Comparison of ENCODE assay signal across 8 cellular contexts in the genomic region with DNA sequence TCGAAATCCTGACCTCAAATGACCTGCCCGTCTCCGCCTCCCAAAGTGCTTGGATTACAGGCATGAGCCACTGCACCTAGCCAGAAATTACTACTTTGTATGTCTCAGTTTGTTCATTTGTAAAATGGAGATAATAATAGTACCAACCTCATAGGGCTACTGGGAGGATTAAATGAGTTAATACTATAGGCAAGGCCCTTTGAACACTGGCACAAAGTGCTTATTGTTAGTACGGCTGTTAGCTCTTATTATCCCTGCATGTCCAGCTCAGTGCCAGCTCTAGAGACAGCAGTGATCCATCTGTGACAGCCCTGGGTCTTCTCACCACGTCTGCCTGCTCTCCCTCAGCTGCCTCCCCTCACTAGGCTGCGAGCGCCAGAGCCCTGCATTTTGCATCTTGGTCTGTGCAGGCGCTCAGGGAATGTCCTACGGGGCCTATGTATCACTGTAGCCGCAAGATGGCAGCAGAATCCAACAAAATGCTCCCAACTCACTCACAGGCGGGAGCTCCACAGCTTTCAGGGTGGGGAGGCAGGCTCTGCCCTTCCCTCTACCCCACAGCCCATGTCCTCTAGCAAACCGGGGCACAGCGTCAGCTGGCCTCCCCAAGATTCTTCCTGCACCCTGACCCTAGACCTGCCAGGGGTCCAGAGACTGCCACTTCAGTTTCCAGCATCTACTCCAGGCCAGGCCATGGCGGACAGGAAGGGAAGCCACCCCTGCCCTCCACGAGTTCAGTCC. TPM values are rescaled to one million over a fixed set of nuclear protein-coding genes. Genes with fewer than 3 reads are reported as not detected.
DNase-seq lines count a peak whose midpoint lies in the region; TF ChIP-seq lines count a peak whose summit lies in the region.

No MANE protein-coding gene starts in this region.

- H3K4me2 ChIP-seq in GM23248 (ENCODE audit: unreplicated experiment) (no peak overlapping the region), KMS-11 (no peak overlapping the region), trophoblast cell (ENCODE audit: low read length) (no peak overlapping the region)

- no peak for TF ChIP-seq POLR2A in uterus (IDR thresholded peaks at IDR 0.05)

- H3K23ac ChIP-seq in trophoblast cell (ENCODE audit: low read length): no peak overlapping the region

- H2AFZ ChIP-seq in GM23248 (no peak overlapping the region), KMS-11 (ENCODE audit: low read depth) (no peak overlapping the region), trophoblast cell (ENCODE audit: insufficient read depth, low read length, poor library complexity) (no peak overlapping the region)

- WGBS in GM23248 (ENCODE audit: low coverage in 1 of 2, low lambda C conversion rate in 2 of 2, missing lambda C conversion rate in 2 of 2), 2 experiments: 29 to 31% methylated on average over 15 of the region's 15 CpGs
- no CpG with 5 or more reads among the region's 15 CpGs for WGBS in trophoblast cell (ENCODE audit: extremely low coverage, insufficient coverage, insufficient read length)

- H3K4me3 ChIP-seq in GM23248 (no peak overlapping the region), KMS-11 (IDR thresholded peaks at IDR 0.05; ENCODE audit: insufficient read depth, low read depth, low read length) (no peak overlapping the region), trophoblast cell (ENCODE audit: low read depth, low read length) (no peak overlapping the region), uterus (no peak overlapping the region)

- H3K9me2 ChIP-seq in GM23248 (ENCODE audit: insufficient read depth): no peaks in the 10 kb centered on the region

- DNase-seq in GM03348 (ENCODE audit: low spot score): peak; percentile 93
- DNase-seq in GM23248: peak; percentile 87
- DNase-seq in SHP77 treated with DMSO at 0.1 percent for 48 hours (lab: John Stamatoyannopoulos, UW): peak; percentile 50
- DNase-seq in activated naive CD4-positive, alpha-beta T cell (lab: John Stamatoyannopoulos, UW): peak; percentile 46 to 64 (median 56)
- peak; percentile 89 for DNase-seq in globus pallidus (ENCODE audit: low spot score)
- DNase-seq in trophoblast cell: peak; percentile 64 to 87
- DNase-seq in uterus: peak; percentile 80 to 85

- no peaks in the 10 kb centered on the region for H3K79me1 ChIP-seq in trophoblast cell (ENCODE audit: low read length)

- H2AK5ac ChIP-seq in trophoblast cell (ENCODE audit: low read length): peak overlapping the region; percentile 22

- no peaks in the 10 kb centered on the region for H3K27me3 ChIP-seq in GM23248 (replicated peaks; ENCODE audit: insufficient read depth)
- no peaks in the 10 kb centered on the region for H3K27me3 ChIP-seq in KMS-11 (ENCODE audit: insufficient read depth, low read depth)
- H3K27me3 ChIP-seq in trophoblast cell (ENCODE audit: insufficient read depth, low read length): no peaks in the 10 kb centered on the region
- H3K27me3 ChIP-seq in uterus: no peaks in the 10 kb centered on the region

- H3K9ac ChIP-seq in GM23248: no peak overlapping the region
- H3K9ac ChIP-seq in KMS-11: no peak overlapping the region
- no peak overlapping the region for H3K9ac ChIP-seq in trophoblast cell (ENCODE audit: low read length)

- H2BK120ac ChIP-seq in trophoblast cell (ENCODE audit: insufficient read depth, low read length, poor library complexity): no peak overlapping the region

- H3K27ac ChIP-seq in GM23248 (no peak overlapping the region), KMS-11 (no peak overlapping the region), trophoblast cell (ENCODE audit: low read depth, low read length) (no peak overlapping the region), uterus (no peak overlapping the region)

- H3K36me3 ChIP-seq in GM23248 (ENCODE audit: low read depth): no peaks in the 10 kb centered on the region
- no peaks in the 10 kb centered on the region for H3K36me3 ChIP-seq in KMS-11 (ENCODE audit: insufficient read depth)
- H3K36me3 ChIP-seq in trophoblast cell (ENCODE audit: control insufficient read depth in 1 of 2, insufficient read depth in 2 of 2, low read length in 2 of 2): peaks cover 9% of the 10 kb centered on the region in 2 experiments
- H3K36me3 ChIP-seq in uterus: no peaks in the 10 kb centered on the region

- TF ChIP-seq CTCF in KMS-11 (conservative IDR thresholded peaks at IDR 0.05; ENCODE audit: low read depth, low read length) (peak; percentile 76), uterus (IDR thresholded peaks at IDR 0.05) (peak; percentile 66 to 92 (median 88))

- H2BK5ac ChIP-seq in trophoblast cell (ENCODE audit: low read depth, low read length, poor library complexity): no peak overlapping the region

- in situ Hi-C loops in GM23248 (cut with MboI): loop anchor here (10.0 kb wide), 1 partner anchor 249 kb away; the partner anchor contains the start of gene TEX53

- H3K14ac ChIP-seq in trophoblast cell (ENCODE audit: low read length): no peak overlapping the region

- peak overlapping the region; percentile 11 for H2BK12ac ChIP-seq in trophoblast cell (ENCODE audit: low read length)

- no peaks in the 10 kb centered on the region for H3F3A ChIP-seq in GM23248 (ENCODE audit: insufficient read depth)

- H3K4me1 ChIP-seq in GM23248 (ENCODE audit: insufficient read depth) (no peaks in the 10 kb centered on the region), KMS-11 (ENCODE audit: low read depth, poor library complexity, severe bottlenecking) (peaks cover 4% of the 10 kb centered on the region), trophoblast cell (ENCODE audit: control insufficient read depth in 1 of 2, insufficient read depth in 2 of 2, low read length in 2 of 2) (peaks cover 11 to 16% of the 10 kb centered on the region in 2 experiments), uterus (no peaks in the 10 kb centered on the region)

- peak overlapping the region; percentile 21 for H4K91ac ChIP-seq in trophoblast cell (ENCODE audit: low read depth, low read length)

- H4K8ac ChIP-seq in trophoblast cell (ENCODE audit: low read depth, low read length): peak overlapping the region; percentile 39

- H3K18ac ChIP-seq in trophoblast cell (ENCODE audit: low read length): no peak overlapping the region

- intact Hi-C loops in uterus (cut with DNase I; ENCODE audit: low total_unique reads): loop anchor here (5.0 kb wide), 1 partner anchor 247 kb away; no protein-coding TSS in a partner anchor

- H4K20me1 ChIP-seq in GM23248 (ENCODE audit: insufficient read depth): no peaks in the 10 kb centered on the region
- H4K20me1 ChIP-seq in KMS-11 (ENCODE audit: insufficient read depth): no peaks in the 10 kb centered on the region

- H4K12ac ChIP-seq in trophoblast cell (ENCODE audit: low read depth, low read length): peak overlapping the region; percentile 34

- H3K79me2 ChIP-seq in GM23248 (ENCODE audit: insufficient read depth) (no peaks in the 10 kb centered on the region), KMS-11 (ENCODE audit: insufficient read depth, low read depth) (no peaks in the 10 kb centered on the region), trophoblast cell (ENCODE audit: control insufficient read depth, insufficient read depth, low read length, poor library complexity) (no peaks in the 10 kb centered on the region)

- H3K9me3 ChIP-seq in GM23248 (ENCODE audit: low read depth) (no peaks in the 10 kb centered on the region), trophoblast cell (ENCODE audit: insufficient read depth, low read depth, low read length) (peaks cover 5% of the 10 kb centered on the region), uterus (no peaks in the 10 kb centered on the region)

- no peak overlapping the region for H3K4ac ChIP-seq in trophoblast cell (ENCODE audit: low read depth, low read length)

RNA-seq across cellular contexts. Expression of gene AKNA, which starts 17.7 kb away (rescaled TPM):
- 6.6 and 8.1 TPM in 2 replicates for total RNA-seq in GM23248 (2014; rRNA removed; shearing (Covaris generic))
- 1.8 and 1.9 TPM in 2 replicates for polyA plus RNA-seq in GM23248 (2016; fragmentation: Nextera tagmentation; extraction: Ambion mirVana)
- polyA plus RNA-seq in trophoblast cell (2013): 14.4 and 16.0 TPM in 2 replicates
- 100 to 1,000 TPM in 1 of 4 donors, 10 to 100 TPM in 3; 24.1 to 123 (median 34.3) TPM for total RNA-seq in uterus
